Comparison of ENCODE assay signal across 1 cellular context in genomic region chr17:2749784-2750181, GRCh38.
A peak's percentile ranks its signal among the peaks of the same experiment; 100 is the strongest.
TF ChIP-seq lines count a peak whose summit lies in the region.

No MANE protein-coding gene starts in this region.

TF ChIP-seq in HEK293, 187 proteins besides CTCF, POLR2A, EP300 and RAD21 (continued from another document):
- no peak for TF ChIP-seq YY2 (tag by site-specific recombination; IDR thresholded peaks at IDR 0.05)
- TF ChIP-seq, protein P1, sequence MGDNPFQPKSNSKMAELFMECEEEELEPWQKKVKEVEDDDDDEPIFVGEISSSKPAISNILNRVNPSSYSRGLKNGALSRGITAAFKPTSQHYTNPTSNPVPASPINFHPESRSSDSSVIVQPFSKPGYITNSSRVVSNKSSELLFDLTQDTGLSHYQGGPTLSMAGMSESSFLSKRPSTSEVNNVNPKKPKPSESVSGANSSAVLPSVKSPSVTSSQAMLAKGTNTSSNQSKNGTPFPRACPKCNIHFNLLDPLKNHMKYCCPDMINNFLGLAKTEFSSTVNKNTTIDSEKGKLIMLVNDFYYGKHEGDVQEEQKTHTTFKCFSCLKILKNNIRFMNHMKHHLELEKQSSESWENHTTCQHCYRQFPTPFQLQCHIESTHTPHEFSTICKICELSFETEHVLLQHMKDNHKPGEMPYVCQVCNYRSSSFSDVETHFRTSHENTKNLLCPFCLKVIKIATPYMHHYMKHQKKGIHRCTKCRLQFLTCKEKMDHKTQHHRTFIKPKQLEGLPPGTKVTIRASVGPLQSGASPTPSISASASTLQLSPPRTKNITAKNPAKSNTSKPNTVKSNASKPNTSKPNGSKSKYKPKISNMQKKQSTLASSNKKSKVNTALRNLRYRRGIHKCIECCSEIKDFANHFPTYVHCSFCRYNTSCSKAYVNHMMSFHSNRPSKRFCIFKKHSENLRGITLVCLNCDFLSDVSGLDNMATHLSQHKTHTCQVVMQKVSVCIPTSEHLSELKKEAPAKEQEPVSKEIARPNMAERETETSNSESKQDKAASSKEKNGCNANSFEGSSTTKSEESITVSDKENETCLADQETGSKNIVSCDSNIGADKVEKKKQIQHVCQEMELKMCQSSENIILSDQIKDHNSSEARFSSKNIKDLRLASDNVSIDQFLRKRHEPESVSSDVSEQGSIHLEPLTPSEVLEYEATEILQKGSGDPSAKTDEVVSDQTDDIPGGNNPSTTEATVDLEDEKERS (tag by site-specific recombination; IDR thresholded peaks at IDR 0.05): no peak
- TF ChIP-seq ZNF561 (tag by site-specific recombination; IDR thresholded peaks at IDR 0.05; ENCODE audit: borderline replicate concordance): 0 out of 2 replicates have a peak, but pooled peaks have one; percentile 63
- TF ChIP-seq, protein P2, sequence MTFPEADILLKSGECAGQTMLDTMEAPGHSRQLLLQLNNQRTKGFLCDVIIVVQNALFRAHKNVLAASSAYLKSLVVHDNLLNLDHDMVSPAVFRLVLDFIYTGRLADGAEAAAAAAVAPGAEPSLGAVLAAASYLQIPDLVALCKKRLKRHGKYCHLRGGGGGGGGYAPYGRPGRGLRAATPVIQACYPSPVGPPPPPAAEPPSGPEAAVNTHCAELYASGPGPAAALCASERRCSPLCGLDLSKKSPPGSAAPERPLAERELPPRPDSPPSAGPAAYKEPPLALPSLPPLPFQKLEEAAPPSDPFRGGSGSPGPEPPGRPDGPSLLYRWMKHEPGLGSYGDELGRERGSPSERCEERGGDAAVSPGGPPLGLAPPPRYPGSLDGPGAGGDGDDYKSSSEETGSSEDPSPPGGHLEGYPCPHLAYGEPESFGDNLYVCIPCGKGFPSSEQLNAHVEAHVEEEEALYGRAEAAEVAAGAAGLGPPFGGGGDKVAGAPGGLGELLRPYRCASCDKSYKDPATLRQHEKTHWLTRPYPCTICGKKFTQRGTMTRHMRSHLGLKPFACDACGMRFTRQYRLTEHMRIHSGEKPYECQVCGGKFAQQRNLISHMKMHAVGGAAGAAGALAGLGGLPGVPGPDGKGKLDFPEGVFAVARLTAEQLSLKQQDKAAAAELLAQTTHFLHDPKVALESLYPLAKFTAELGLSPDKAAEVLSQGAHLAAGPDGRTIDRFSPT (tag by site-specific recombination; IDR thresholded peaks at IDR 0.05): peak; percentile 55
- TF ChIP-seq MEIS1 (CRISPR knock-in tag; IDR thresholded peaks at IDR 0.05; ENCODE audit: borderline replicate concordance): peak; percentile 69
- peak; percentile 62 for TF ChIP-seq ZNF335 (tag by site-specific recombination; conservative IDR thresholded peaks at IDR 0.05)
- 0 out of 2 replicates have a peak, but pooled peaks have one; percentile 32 for TF ChIP-seq ZFP69B (tag by site-specific recombination; IDR thresholded peaks at IDR 0.05)
- no peak for TF ChIP-seq ZNF596 (tag by site-specific recombination; IDR thresholded peaks at IDR 0.05)
- no peak for TF ChIP-seq ZNF521 (tag by site-specific recombination; IDR thresholded peaks at IDR 0.05)
- peak; percentile 62; the same call in 1 of the 2 replicates for TF ChIP-seq KLF10 (tag by site-specific recombination; IDR thresholded peaks at IDR 0.05)
- TF ChIP-seq REST (tag by site-specific recombination; IDR thresholded peaks at IDR 0.05): peak; percentile 99
- no peak for TF ChIP-seq ZNF433 (tag by site-specific recombination; IDR thresholded peaks at IDR 0.05; ENCODE audit: low read depth)
- no peak for TF ChIP-seq ZNF610 (tag by site-specific recombination; IDR thresholded peaks at IDR 0.05; ENCODE audit: borderline replicate concordance)
- peak; percentile 20; the same call in 1 of the 2 replicates for TF ChIP-seq ZBTB20 (tag by site-specific recombination; IDR thresholded peaks at IDR 0.05)
- peak; percentile 43; the same call in 1 of the 2 replicates for TF ChIP-seq ZNF660 (tag by site-specific recombination; IDR thresholded peaks at IDR 0.05)
- TF ChIP-seq ZBTB17 (tag by site-specific recombination; IDR thresholded peaks at IDR 0.05): peak; percentile 41; the same call in 1 of the 2 replicates
- TF ChIP-seq KLF7 (tag by site-specific recombination; IDR thresholded peaks at IDR 0.05; ENCODE audit: borderline replicate concordance): peak; percentile 25; the same call in 1 of the 2 replicates
TF ChIP-seq in HEK293: peak in this region for 34.
